14 cellular contexts compared by ENCODE assay signal in genomic region chr6:129186988-129187387, GRCh38.
DNase-seq lines count a peak whose midpoint lies in the region; ATAC-seq and TF ChIP-seq lines count a peak whose summit lies in the region.
"Had no signal": no experiment of that assay in that cellular context is flagged by ENCODE, and none has a peak within 500 bp of the region (broad histone marks: within the 10 kb centered on the region; RNA-seq: fewer than 3 reads in every experiment).

No MANE protein-coding gene starts in this region.

- in situ Hi-C loops in brain microvascular endothelial cell (cut with HindIII; ENCODE audit: low pct_ligation_motif_present, low sequenced_read_pairs) = no loop called here

- peak; percentile 71 for DNase-seq in BJ (ENCODE audit: low read depth)
- DNase-seq in LoVo (ENCODE audit: low spot score) = peak; percentile 81
- peak; percentile 81 for DNase-seq in brain microvascular endothelial cell
- peak; percentile 40 for DNase-seq in kidney glomerular epithelial cell (lab: John Stamatoyannopoulos, UW)
- DNase-seq in Ammon's horn (ENCODE audit: low spot score) = no peak
- DNase-seq in NCI-H774 (lab: John Stamatoyannopoulos, UW) = no peak
- DNase-seq: activated CD8-positive, alpha-beta T cell treated with anti-CD3 and anti-CD28 coated beads for 36 hours; activated naive CD8-positive, alpha-beta T cell treated with anti-CD3 and anti-CD28 coated beads for 36 hours; CD8-positive, alpha-beta T cell; naive thymus-derived CD4-positive, alpha-beta T cell; NCI-H1417; T-cell had no signal

- no peak for ATAC-seq in HG03571 (IDR thresholded peaks at IDR 0.05; ENCODE audit: unreplicated experiment)
- ATAC-seq in HG03196 (IDR thresholded peaks at IDR 0.05; ENCODE audit: unreplicated experiment) = no peak
- ATAC-seq: activated CD8-positive, alpha-beta T cell treated with anti-CD3 and anti-CD28 coated beads for 36 hours; CD8-positive, alpha-beta T cell; naive thymus-derived CD4-positive, alpha-beta T cell; T-cell had no signal

- TF ChIP-seq CTCF in BJ (IDR thresholded peaks at IDR 0.05; ENCODE audit: insufficient read depth, low read depth, low read length) = no peak
- TF ChIP-seq CTCF in brain microvascular endothelial cell (IDR thresholded peaks at IDR 0.05; ENCODE audit: low read depth, low read length, missing control alignments) = no peak

- CTCF ChIA-PET in BJ (lab: Yijun Ruan, JAX) = no interaction called here

- H3K27ac ChIP-seq in brain microvascular endothelial cell = no peak overlapping the region

- H3K36me3 ChIP-seq in BJ (ENCODE audit: control insufficient read depth, insufficient read depth, low read length) (no peaks in the 10 kb centered on the region), brain microvascular endothelial cell (replicated peaks) (no peaks in the 10 kb centered on the region)

- H3K4me3 ChIP-seq in BJ (ENCODE audit: low read depth, low read length) (no peak overlapping the region), brain microvascular endothelial cell (ENCODE audit: low read depth, low read length) (no peak overlapping the region)

- H3K27me3 ChIP-seq in BJ (ENCODE audit: control insufficient read depth, insufficient read depth, low read length) = no peaks in the 10 kb centered on the region
- no peaks in the 10 kb centered on the region for H3K27me3 ChIP-seq in brain microvascular endothelial cell (replicated peaks)

- POLR2A ChIA-PET in BJ (lab: Charles Lee) = interaction anchor here (0.6 kb wide), 1 partner anchor 496 kb away, joined by 12 read pairs; no protein-coding TSS in a partner anchor

Comparison
In these comparisons a context has a peak if more than half of its experiments do, and no peak if none do; other contexts are left out.
1. DNase-seq: peak in BJ (single experiment), LoVo (single experiment), brain microvascular endothelial cell (single experiment) and kidney glomerular epithelial cell (single experiment); none in Ammon's horn (single experiment) and NCI-H774 (single experiment).